Comparison of ENCODE assay signal across 22 cellular contexts in genomic region chr5:167798427-167798826, GRCh38.
A peak's percentile ranks its signal among the peaks of the same experiment; 100 is the strongest.
DNase-seq lines count a peak whose midpoint lies in the region; ATAC-seq, FAIRE-seq and TF ChIP-seq lines count a peak whose summit lies in the region.
"Had no signal": no experiment of that assay in that cellular context is flagged by ENCODE, and none has a peak within 500 bp of the region (broad histone marks: within the 10 kb centered on the region; RNA-seq: fewer than 3 reads in every experiment).

No MANE protein-coding gene starts in this region.

- no peaks in the 10 kb centered on the region for H3K27me3 Mint-ChIP-seq in astrocyte (ENCODE audit: low read depth, unreplicated experiment)

- H2AFZ ChIP-seq in astrocyte (ENCODE audit: low read depth, low read length): no peak overlapping the region
- no peak overlapping the region for H2AFZ ChIP-seq in keratinocyte (ENCODE audit: control insufficient read depth, low read length)
- no peak overlapping the region for H2AFZ ChIP-seq in trophoblast cell (ENCODE audit: insufficient read depth, low read length, poor library complexity)
- H2AFZ ChIP-seq in PC-9: no peak overlapping the region

- no peak overlapping the region for H3K23ac ChIP-seq in trophoblast cell (ENCODE audit: low read length)

- POLR2A ChIA-PET in PC-9 (lab: Charles Lee; ENCODE audit: unreplicated experiment): no interaction called here

- H3K27ac Mint-ChIP-seq in astrocyte (ENCODE audit: unreplicated experiment): peak overlapping the region; percentile 92

- no peaks in the 10 kb centered on the region for H3K9me2 ChIP-seq in PC-9 (ENCODE audit: insufficient read depth)

- H4K8ac ChIP-seq in trophoblast cell (ENCODE audit: low read depth, low read length): no peak overlapping the region

- H3K9me1 ChIP-seq in keratinocyte (ENCODE audit: control insufficient read depth, extremely low read depth, insufficient read depth, low read length): no peaks in the 10 kb centered on the region

- no peak for TF ChIP-seq CTCF in astrocyte (IDR thresholded peaks at IDR 0.05; ENCODE audit: insufficient read depth, low read depth, low read length)
- TF ChIP-seq CTCF in keratinocyte (optimal IDR thresholded peaks at IDR 0.05 in 1 of 3, IDR thresholded peaks at IDR 0.05 in 1 of 3, conservative IDR thresholded peaks at IDR 0.05 in 1 of 3; ENCODE audit: extremely low read depth in 1 of 3, insufficient read depth in 2 of 3, low read length in 3 of 3): no peak
- no peak for TF ChIP-seq CTCF in PC-9 (conservative IDR thresholded peaks at IDR 0.05)

- H3K9me3 ChIP-seq in astrocyte (ENCODE audit: insufficient read depth, low read depth, low read length) (no peaks in the 10 kb centered on the region), keratinocyte (ENCODE audit: control insufficient read depth, low read depth, low read length) (no peaks in the 10 kb centered on the region), trophoblast cell (ENCODE audit: insufficient read depth, low read depth, low read length) (no peaks in the 10 kb centered on the region), PC-9 (ENCODE audit: insufficient read depth, low read depth) (no peaks in the 10 kb centered on the region; the same call in 1 of the 2 replicates)
- H3K9me3 ChIP-seq: A549, MG63 had no signal

- no peak overlapping the region for H3K14ac ChIP-seq in trophoblast cell (ENCODE audit: low read length)

- no peak overlapping the region for H3K27ac ChIP-seq in astrocyte (ENCODE audit: low read depth, low read length)
- no peak overlapping the region for H3K27ac ChIP-seq in keratinocyte (ENCODE audit: control insufficient read depth, insufficient read depth, low read length)
- H3K27ac ChIP-seq in trophoblast cell (ENCODE audit: low read depth, low read length): no peak overlapping the region
- H3K27ac ChIP-seq in PC-9: no peak overlapping the region
- H3K27ac ChIP-seq: A549, C4-2B, KMS-11 had no signal

- peak overlapping the region; percentile 1 for H2BK12ac ChIP-seq in trophoblast cell (ENCODE audit: low read length)

- peaks cover 22% of the 10 kb centered on the region for H3K4me1 Mint-ChIP-seq in astrocyte (ENCODE audit: low read depth, unreplicated experiment)

- no peak overlapping the region for H2BK5ac ChIP-seq in trophoblast cell (ENCODE audit: low read depth, low read length, poor library complexity)

- no peak overlapping the region for H3K9ac ChIP-seq in astrocyte (ENCODE audit: low read length)
- H3K9ac ChIP-seq in keratinocyte (ENCODE audit: control insufficient read depth, extremely low read depth, insufficient read depth, low read length): no peak overlapping the region
- no peak overlapping the region for H3K9ac ChIP-seq in trophoblast cell (ENCODE audit: low read length)
- H3K9ac ChIP-seq: KMS-11 had no signal

- peaks cover 7% of the 10 kb centered on the region for H3K4me1 ChIP-seq in astrocyte (ENCODE audit: insufficient read depth, low read length)
- H3K4me1 ChIP-seq in keratinocyte (ENCODE audit: control insufficient read depth, extremely low read depth, insufficient read depth, low read length): peaks cover 28% of the 10 kb centered on the region
- H3K4me1 ChIP-seq in trophoblast cell (ENCODE audit: control insufficient read depth in 1 of 2, insufficient read depth in 2 of 2, low read length in 2 of 2): peaks cover 7 to 21% of the 10 kb centered on the region in 2 experiments
- H3K4me1 ChIP-seq in PC-9 (replicated peaks; ENCODE audit: insufficient read depth): peaks cover 23% of the 10 kb centered on the region
- H3K4me1 ChIP-seq: A549 had no signal

- peak overlapping the region; percentile 1 for H2BK120ac ChIP-seq in trophoblast cell (ENCODE audit: insufficient read depth, low read length, poor library complexity)

- ATAC-seq in GM21825 (IDR thresholded peaks at IDR 0.05; ENCODE audit: unreplicated experiment): no peak
- ATAC-seq: A549, HepG2, Panc1 had no signal

- no peaks in the 10 kb centered on the region for H3K9me3 Mint-ChIP-seq in astrocyte (ENCODE audit: unreplicated experiment)

- DNase-seq in ELF-1 (ENCODE audit: low read depth, low spot score) (peak; percentile 33), astrocyte (ENCODE audit: low read depth) (no peak), keratinocyte (ENCODE audit: low read depth, low spot score) (no peak), trophoblast cell (no peak), PC-9 (no peak), activated T-cell treated with anti-CD3 and anti-CD28 coated beads for 4 hours (no peak)
- DNase-seq in stimulated activated CD4-positive, alpha-beta T cell treated with anti-CD3 and anti-CD28 coated beads, Interleukin-12 subunit alpha, Interleukin-12 subunit beta, amount 100 ng/mL, for 4 hours: no peak
- DNase-seq: DMS 273 treated with DMSO at 0.1 percent for 48 hours, H7, MG63, NCI-H1092, NCI-H146, NCI-H2081, NCI-H510A treated with DMSO at 0.1 percent for 48 hours, SHP77 had no signal

- H3K4me3 ChIP-seq in astrocyte (ENCODE audit: insufficient read depth, low read depth, low read length) (no peak overlapping the region), keratinocyte (ENCODE audit: control insufficient read depth in 2 of 3, extremely low read depth in 1 of 3, insufficient read depth in 2 of 3, low read depth in 1 of 3, low read length in 3 of 3) (no peak overlapping the region), trophoblast cell (ENCODE audit: low read depth, low read length) (no peak overlapping the region), PC-9 (no peak overlapping the region)
- H3K4me3 ChIP-seq: A549, MG63 had no signal

- H3K36me3 ChIP-seq in astrocyte (ENCODE audit: insufficient read depth, low read length) (no peaks in the 10 kb centered on the region), keratinocyte (ENCODE audit: control insufficient read depth in 2 of 2, extremely low read depth in 1 of 2, insufficient read depth in 2 of 2, low read length in 2 of 2) (no peaks in the 10 kb centered on the region), trophoblast cell (ENCODE audit: control insufficient read depth in 1 of 2, insufficient read depth in 2 of 2, low read length in 2 of 2) (no peaks in the 10 kb centered on the region), PC-9 (ENCODE audit: low read depth) (no peaks in the 10 kb centered on the region)
- H3K36me3 ChIP-seq: MG63 had no signal

- dilution Hi-C loops in keratinocyte (cut with MboI; ENCODE audit: extremely low pct_ligation_motif_present, low sequenced_read_pairs): no loop called here

- H3K79me2 ChIP-seq in astrocyte (ENCODE audit: insufficient read depth, low read length) (no peaks in the 10 kb centered on the region), keratinocyte (ENCODE audit: control insufficient read depth, insufficient read depth, low read length) (no peaks in the 10 kb centered on the region), trophoblast cell (ENCODE audit: control insufficient read depth, insufficient read depth, low read length, poor library complexity) (no peaks in the 10 kb centered on the region), PC-9 (ENCODE audit: low read depth) (no peaks in the 10 kb centered on the region)

- peaks cover 9% of the 10 kb centered on the region for H3K79me1 ChIP-seq in trophoblast cell (ENCODE audit: low read length)

- no TSS peak for BruUV-seq in PC-9 (replicated peaks; lab: Mats Ljungman, UMichigan)

- H3K4ac ChIP-seq in trophoblast cell (ENCODE audit: low read depth, low read length): no peak overlapping the region

- WGBS in trophoblast cell (ENCODE audit: extremely low coverage, insufficient coverage, insufficient read length): no CpG with 5 or more reads among the region's 8 CpGs

- no peak overlapping the region for H2AK5ac ChIP-seq in trophoblast cell (ENCODE audit: low read length)

- intact Hi-C loops in PC-9 (cut with micrococcal nuclease; ENCODE audit: unreplicated experiment): no loop called here

- peak overlapping the region; percentile 39 for H4K91ac ChIP-seq in trophoblast cell (ENCODE audit: low read depth, low read length)

- H3K18ac ChIP-seq in trophoblast cell (ENCODE audit: low read length): no peak overlapping the region

- CTCF ChIA-PET in PC-9 (lab: Charles Lee): no interaction called here

- H3K27me3 ChIP-seq in astrocyte (ENCODE audit: insufficient read depth, low read length): no peaks in the 10 kb centered on the region
- H3K27me3 ChIP-seq in keratinocyte (ENCODE audit: control insufficient read depth, extremely low read depth, insufficient read depth, low read length): no peaks in the 10 kb centered on the region
- H3K27me3 ChIP-seq in trophoblast cell (ENCODE audit: insufficient read depth, low read length): no peaks in the 10 kb centered on the region
- no peaks in the 10 kb centered on the region for H3K27me3 ChIP-seq in PC-9 (ENCODE audit: insufficient read depth, low read depth)
- H3K27me3 ChIP-seq: MG63 had no signal

- peaks cover 6% of the 10 kb centered on the region for H3K36me3 Mint-ChIP-seq in astrocyte (ENCODE audit: low read depth, unreplicated experiment)

- H4K12ac ChIP-seq in trophoblast cell (ENCODE audit: low read depth, low read length): no peak overlapping the region

- no peaks in the 10 kb centered on the region for H4K20me1 ChIP-seq in astrocyte (ENCODE audit: insufficient read depth, low read length)
- no peaks in the 10 kb centered on the region for H4K20me1 ChIP-seq in keratinocyte (ENCODE audit: control insufficient read depth, extremely low read depth, insufficient read depth, low read length)
- no peaks in the 10 kb centered on the region for H4K20me1 ChIP-seq in PC-9 (ENCODE audit: insufficient read depth)

- peaks cover 16% of the 10 kb centered on the region; the same call in 1 of the 2 replicates for H3F3A ChIP-seq in PC-9 (ENCODE audit: insufficient read depth, low read depth)

- H3K4me2 ChIP-seq in astrocyte (ENCODE audit: low read length) (no peak overlapping the region), keratinocyte (ENCODE audit: control insufficient read depth, extremely low read depth, insufficient read depth, low read depth, low read length) (no peak overlapping the region), trophoblast cell (ENCODE audit: low read length) (no peak overlapping the region), PC-9 (no peak overlapping the region)
- H3K4me2 ChIP-seq: A549, KMS-11 had no signal

- FAIRE-seq in astrocyte (lab: Jason Lieb, UNC): no peak
- FAIRE-seq in keratinocyte (lab: Jason Lieb, UNC): peak; percentile 58
- FAIRE-seq: A549, GM19239, HepG2 had no signal

- no peak overlapping the region for H3K4me3 Mint-ChIP-seq in astrocyte (ENCODE audit: unreplicated experiment)
